In the genomic region with DNA sequence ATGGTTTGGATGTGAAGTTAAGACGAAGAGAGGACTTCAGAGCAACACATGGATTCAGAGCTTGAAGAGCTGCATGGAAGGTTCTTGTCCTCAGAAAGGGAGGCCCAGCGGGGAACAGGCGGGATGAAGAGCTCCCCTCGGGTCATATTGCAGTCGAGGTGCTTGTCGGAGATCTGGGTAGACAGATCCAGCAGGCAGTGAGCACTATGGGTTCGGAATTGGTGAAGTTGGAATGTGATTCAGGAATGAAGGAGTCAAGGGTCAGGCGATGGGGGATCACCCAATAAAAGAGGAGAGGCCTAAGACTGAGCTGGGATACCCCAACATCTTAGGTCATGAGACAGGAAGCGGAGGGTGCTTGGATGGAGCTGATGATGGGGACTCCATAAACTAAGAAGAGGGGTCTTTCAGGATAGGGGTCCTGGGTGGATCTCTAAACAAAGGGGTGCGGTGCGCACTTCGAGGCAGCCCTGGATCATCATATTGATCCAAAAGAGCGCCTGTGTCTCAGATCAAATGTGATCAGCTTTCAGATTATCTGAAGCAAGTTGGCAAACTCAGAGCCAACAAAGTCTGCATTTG, we compare ENCODE assay signal across 31 cellular contexts.
"Had no signal": no experiment of that assay in that cellular context is flagged by ENCODE, and none has a peak within 500 bp of the region (broad histone marks: within the 10 kb centered on the region; RNA-seq: fewer than 3 reads in every experiment).

No MANE protein-coding gene starts in this region.

- FAIRE-seq: TTC549 had no signal

- H3K9me3 ChIP-seq: adrenal gland, ascending aorta, gastrocnemius medialis had no signal

- H3K9me3 Mint-ChIP-seq: activated CD4-positive, alpha-beta T cell treated with anti-CD3 and anti-CD28 coated beads, Interleukin-2, amount 10 ng/mL, durations not matched to agents 24 days and 14 days; activated naive CD4-positive, alpha-beta T cell treated with anti-CD3 and anti-CD28 coated beads, Interleukin-2, amount 50 U/mL, for 72 hours; activated T-cell treated with anti-CD3 and anti-CD28 coated beads, Interleukin-2, amount 50 U/mL, for 4 hours; activated T-helper 17 cell treated with anti-CD3 and anti-CD28 coated beads, Interleukin-2, amount 50 U/mL, for 72 hours had no signal

- H3K27me3 ChIP-seq: adrenal gland, ascending aorta, cardiac muscle cell, gastrocnemius medialis, stomach had no signal

- H3K4me1 ChIP-seq: adrenal gland, ascending aorta, gastrocnemius medialis, tibial artery had no signal

- H3K27ac ChIP-seq: adrenal gland, ascending aorta, cardiac muscle cell, gastrocnemius medialis, skin epidermis, stomach, tibial artery, VCaP had no signal

- H3K36me3 Mint-ChIP-seq: activated CD4-positive, alpha-beta memory T cell treated with anti-CD3 and anti-CD28 coated beads for 36 hours; activated naive CD4-positive, alpha-beta T cell treated with anti-CD3 and anti-CD28 coated beads, Interleukin-2, amount 50 U/mL, for 72 hours; brain; mesothelial cell of epicardium; naive B cell; stimulated activated naive B cell treated with anti-CD40 and anti-IgM and Interleukin-4, amounts not matched to agents 10 μg/mL and 1 μg/mL and 100 μg/mL, for 72 hours had no signal

- H3K27ac Mint-ChIP-seq: activated CD4-positive, alpha-beta memory T cell treated with anti-CD3 and anti-CD28 coated beads for 36 hours; activated CD4-positive, alpha-beta T cell treated with anti-CD3 and anti-CD28 coated beads, Interleukin-2, amount 10 ng/mL, durations not matched to agents 24 days and 14 days; activated T-helper 17 cell treated with anti-CD3 and anti-CD28 coated beads, Interleukin-2, amount 50 U/mL, for 72 hours; effector memory CD8-positive, alpha-beta T cell; mesothelial cell of epicardium; naive B cell; stimulated activated naive B cell treated with anti-CD40 and anti-IgM and Interleukin-4, amounts not matched to agents 10 μg/mL and 1 μg/mL and 100 μg/mL, for 72 hours had no signal

- H3K36me3 ChIP-seq: adrenal gland, ascending aorta, cardiac muscle cell, gastrocnemius medialis, stomach, tibial artery had no signal

- H3K27me3 Mint-ChIP-seq: activated CD4-positive, alpha-beta T cell treated with anti-CD3 and anti-CD28 coated beads, Interleukin-2, amount 10 ng/mL, durations not matched to agents 24 days and 14 days; brain had no signal

- ATAC-seq: activated naive CD4-positive, alpha-beta T cell treated with anti-CD3 and anti-CD28 coated beads, Interleukin-2, amount 50 U/mL, for 72 hours; activated T-cell treated with anti-CD3 and anti-CD28 coated beads, Interleukin-2, amount 50 U/mL, for 4 hours; activated T-helper 17 cell treated with anti-CD3 and anti-CD28 coated beads, Interleukin-2, amount 50 U/mL, for 72 hours; effector memory CD8-positive, alpha-beta T cell; gastrocnemius medialis; left cardiac atrium; right cardiac atrium; stimulated activated naive B cell treated with anti-CD40 and anti-IgM and Interleukin-4, amounts not matched to agents 10 μg/mL and 1 μg/mL and 100 μg/mL, for 72 hours had no signal

- DNase-seq: activated CD4-positive, alpha-beta memory T cell treated with anti-CD3 and anti-CD28 coated beads for 36 hours; activated CD4-positive, alpha-beta T cell treated with anti-CD3 and anti-CD28 coated beads, Interleukin-2, amount 10 ng/mL, durations not matched to agents 24 days and 14 days; activated naive CD4-positive, alpha-beta T cell; activated T-cell treated with anti-CD3 and anti-CD28 coated beads, Interleukin-2, amount 50 U/mL, for 4 hours; cortex of kidney; effector memory CD8-positive, alpha-beta T cell; erythroblast; gastrocnemius medialis; glutamatergic neuron; mammary epithelial cell; naive B cell; nucleus accumbens; stimulated activated CD4-positive, alpha-beta T cell treated with anti-CD3 and anti-CD28 coated beads, Interleukin-12 subunit alpha, Interleukin-12 subunit beta, amount 100 ng/mL, for 4 hours; stimulated activated CD4-positive, alpha-beta T cell treated with anti-CD3 and anti-CD28 coated beads, Interleukin-4, amount 100 ng/mL, for 4 hours; stimulated activated CD8-positive, alpha-beta memory T cell treated with anti-CD3 and anti-CD28 coated beads, Interleukin-4, amount 100 ng/mL, for 48 hours; stimulated activated naive B cell treated with anti-CD40 and anti-IgM and Interleukin-4, amounts not matched to agents 10 μg/mL and 1 μg/mL and 100 μg/mL, for 72 hours; stomach had no signal

- H3K4me3 ChIP-seq: adrenal gland, ascending aorta, cardiac muscle cell, gastrocnemius medialis, skin epidermis, stomach, tibial artery had no signal

- H3K4me1 Mint-ChIP-seq: activated CD4-positive, alpha-beta T cell treated with anti-CD3 and anti-CD28 coated beads, Interleukin-2, amount 10 ng/mL, durations not matched to agents 24 days and 14 days; activated T-helper 17 cell treated with anti-CD3 and anti-CD28 coated beads, Interleukin-2, amount 50 U/mL, for 72 hours; mesothelial cell of epicardium; stimulated activated naive B cell treated with anti-CD40 and anti-IgM and Interleukin-4, amounts not matched to agents 10 μg/mL and 1 μg/mL and 100 μg/mL, for 72 hours had no signal

- H3K4me3 Mint-ChIP-seq: activated CD4-positive, alpha-beta memory T cell treated with anti-CD3 and anti-CD28 coated beads for 36 hours; activated CD4-positive, alpha-beta T cell treated with anti-CD3 and anti-CD28 coated beads, Interleukin-2, amount 10 ng/mL, durations not matched to agents 24 days and 14 days; activated T-cell treated with anti-CD3 and anti-CD28 coated beads, Interleukin-2, amount 50 U/mL, for 4 hours; activated T-helper 17 cell treated with anti-CD3 and anti-CD28 coated beads, Interleukin-2, amount 50 U/mL, for 72 hours; brain; effector memory CD8-positive, alpha-beta T cell; mesothelial cell of epicardium; naive B cell; neural crest cell; stimulated activated naive B cell treated with anti-CD40 and anti-IgM and Interleukin-4, amounts not matched to agents 10 μg/mL and 1 μg/mL and 100 μg/mL, for 72 hours had no signal
